In the genomic region with DNA sequence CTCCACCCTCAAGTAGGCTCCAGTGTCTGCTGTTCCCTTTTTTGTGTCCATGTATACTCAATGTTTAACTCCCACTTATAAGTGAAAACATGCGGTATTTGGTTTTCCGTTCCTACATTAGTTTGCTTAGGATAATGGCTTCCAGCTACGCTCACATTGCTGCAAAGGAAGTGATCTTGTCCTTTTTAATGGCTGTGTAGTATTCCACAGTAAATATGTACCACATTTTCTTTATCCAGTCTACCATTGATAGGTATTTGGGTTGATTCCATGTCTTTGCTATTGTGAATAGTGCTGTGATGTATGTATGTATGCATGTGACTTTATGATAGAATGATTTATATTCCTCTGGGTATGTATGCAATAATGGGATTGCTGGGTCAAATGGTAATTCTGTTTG, we compare ENCODE assay signal across 35 cellular contexts.
"Had no signal": no experiment of that assay in that cellular context is flagged by ENCODE, and none has a peak within 500 bp of the region (broad histone marks: within the 10 kb centered on the region; RNA-seq: fewer than 3 reads in every experiment).

No MANE protein-coding gene starts in this region.

- H3K36me3 ChIP-seq: MG63 had no signal

- H3K4me3 ChIP-seq: MG63 had no signal

- DNase-seq: Karpas-422, Kasumi-1, MG63, MM.1S, MV-4-11, NCI-H1048, NCI-H1092, NCI-H1092 treated with DMSO at 0.1 percent for 48 hours, NCI-H1105, NCI-H1105 treated with DMSO at 0.1 percent for 48 hours, NCI-H1417, NCI-H1417 treated with DMSO at 0.1 percent for 48 hours, NCI-H1436, NCI-H146, NCI-H1694, NCI-H1694 treated with DMSO at 0.1 percent for 48 hours, NCI-H187, NCI-H187 treated with DMSO at 0.1 percent for 48 hours, NCI-H1930, NCI-H2029, NCI-H2029 treated with DMSO at 0.1 percent for 48 hours, NCI-H2081, NCI-H2081 treated with DMSO at 0.1 percent for 48 hours, NCI-H2107, NCI-H2171, NCI-H2171 treated with DMSO at 0.1 percent for 48 hours, NCI-H2227 treated with DMSO at 0.1 percent for 48 hours, NCI-H226, NCI-H345, NCI-H446, NCI-H446 treated with DMSO at 0.1 percent for 48 hours, NCI-H510A, NCI-H510A treated with DMSO at 0.1 percent for 48 hours, NCI-H524, NCI-H524 treated with DMSO at 0.1 percent for 48 hours had no signal

- H3K9me3 ChIP-seq: MG63 had no signal
